ENCODE assay signal across 25 cellular contexts in the genomic region with DNA sequence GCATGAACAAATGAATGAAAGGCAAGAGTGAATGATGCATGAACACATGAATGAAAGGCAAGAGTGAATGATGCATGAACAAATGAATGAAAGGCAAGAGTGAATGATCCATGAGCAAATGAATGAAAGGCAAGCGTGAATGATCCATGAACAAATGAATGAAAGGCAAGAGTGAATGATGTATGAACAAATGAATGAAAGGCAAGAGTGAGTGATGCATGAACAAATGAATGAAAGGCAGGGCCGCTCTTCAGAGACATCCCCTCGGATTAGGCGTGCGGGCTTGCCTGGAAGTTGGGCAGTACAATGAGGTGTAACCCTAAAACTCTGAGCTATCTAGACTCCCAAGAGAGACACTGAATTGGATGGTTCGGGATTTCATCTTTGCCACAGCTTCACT. TPM values are rescaled to one million over a fixed set of nuclear protein-coding genes. Genes with fewer than 3 reads are reported as not detected.
DNase-seq lines count a peak whose midpoint lies in the region; ATAC-seq and TF ChIP-seq lines count a peak whose summit lies in the region.
"Had no signal": no experiment of that assay in that cellular context is flagged by ENCODE, and none has a peak within 500 bp of the region (broad histone marks: within the 10 kb centered on the region; RNA-seq: fewer than 3 reads in every experiment).

No MANE protein-coding gene starts in this region.

- H3K27me3 ChIP-seq in BLaER1 treated with 17β-estradiol and CSF1 and Interleukin-3, amounts not matched to agents 10 nM and 100 nM = no peaks in the 10 kb centered on the region
- H3K27me3 ChIP-seq in HCT116 (ENCODE audit: insufficient read depth, low read length) = no peaks in the 10 kb centered on the region
- H3K27me3 ChIP-seq in neural cell (ENCODE audit: insufficient read depth, low read depth, low read length) = no peaks in the 10 kb centered on the region
- H3K27me3 ChIP-seq: transverse colon had no signal

- H3F3A ChIP-seq in neural cell (ENCODE audit: insufficient read depth, low read length, poor library complexity, severe bottlenecking) = peaks cover 6% of the 10 kb centered on the region

- H3K9me3 Mint-ChIP-seq in chondrocyte (ENCODE audit: low read depth) = no peaks in the 10 kb centered on the region
- H3K9me3 Mint-ChIP-seq: T-helper 2 cell treated with Interferon-gamma antibody and Interleukin-4, amounts not matched to agents 5 μg/mL and 100 μg/mL, for 36 hours had no signal

- H3K9ac ChIP-seq in BLaER1 treated with 17β-estradiol and CSF1 and Interleukin-3, amounts not matched to agents 10 nM and 100 nM = peak overlapping the region in 1 of 11 experiments; percentile 60; a peak in 1 of 22 replicates
- no peak overlapping the region for H3K9ac ChIP-seq in HCT116 (ENCODE audit: low read length)
- no peak overlapping the region for H3K9ac ChIP-seq in neural cell (ENCODE audit: low read length)

- peaks cover 30 to 76% (median 54%) of the 10 kb centered on the region in 10 experiments for H3K4me1 ChIP-seq in BLaER1 treated with 17β-estradiol and CSF1 and Interleukin-3, amounts not matched to agents 10 nM and 100 nM
- H3K4me1 ChIP-seq in HCT116 (ENCODE audit: control insufficient read depth in 1 of 2, insufficient read depth in 2 of 2, low read length in 2 of 2) = peaks cover 3 to 9% of the 10 kb centered on the region in 2 experiments; a peak in 3 of 4 replicates

- TF ChIP-seq RAD21 in HCT116 (IDR thresholded peaks at IDR 0.05; ENCODE audit: low read depth) (no peak), neural cell (conservative IDR thresholded peaks at IDR 0.05) (no peak)

- RAD21 ChIA-PET in HCT116 (lab: Charles Lee; ENCODE audit: low non-redundant PET in 1 of 2, low total read pairs in 2 of 2, uncharacterized antibody in 2 of 2, unreplicated experiment in 2 of 2) = no interaction called here

- CTCF ChIA-PET in HCT116 (lab: Charles Lee) = no interaction called here

- no peak for TF ChIP-seq POLR2A in HCT116 (IDR thresholded peaks at IDR 0.05; ENCODE audit: borderline replicate concordance, extremely low read depth, insufficient read depth, insufficient read length)

- no peak for TF ChIP-seq EP300 in neural cell (conservative IDR thresholded peaks at IDR 0.05; ENCODE audit: poor library complexity, severe bottlenecking)

- TF ChIP-seq CTCF in HCT116 (IDR thresholded peaks at IDR 0.05 in 2 of 3, conservative IDR thresholded peaks at IDR 0.05 in 1 of 3; ENCODE audit: borderline replicate concordance in 1 of 3, insufficient read depth in 1 of 3, low read depth in 2 of 3, low read length in 2 of 3) = no peak
- no peak for TF ChIP-seq CTCF in chondrocyte (IDR thresholded peaks at IDR 0.05)
- TF ChIP-seq CTCF in neural cell (IDR thresholded peaks at IDR 0.05; ENCODE audit: poor library complexity, severe bottlenecking) = no peak
- TF ChIP-seq CTCF in omental fat pad (IDR thresholded peaks at IDR 0.05) = no peak

- H3K27ac ChIP-seq in BLaER1 treated with 17β-estradiol and CSF1 and Interleukin-3, amounts not matched to agents 10 nM and 100 nM = no peak overlapping the region; a peak in 1 of 22 replicates
- no peak overlapping the region for H3K27ac ChIP-seq in HCT116 (ENCODE audit: low read depth, low read length)
- H3K27ac ChIP-seq in neural cell (ENCODE audit: low read length) = no peak overlapping the region
- H3K27ac ChIP-seq: transverse colon, WERI-Rb-1 had no signal

- no peak for DNase-seq in HCT116 (ENCODE audit: low read depth, low spot score)
- no peak for DNase-seq in chondrocyte (ENCODE audit: low spot score)
- DNase-seq in omental fat pad (ENCODE audit: low spot score) = no peak
- DNase-seq in cortex of kidney (lab: John Stamatoyannopoulos, UW) = no peak
- DNase-seq: activated CD4-positive, alpha-beta T cell treated with anti-CD3 and anti-CD28 coated beads, Interleukin-2, amount 50 U/mL, for 1 hour; activated CD8-positive, alpha-beta memory T cell treated with anti-CD3 and anti-CD28 coated beads, Interleukin-2, amount 10 ng/mL, durations not matched to agents 7 days and 5 days; activated naive CD4-positive, alpha-beta T cell treated with anti-CD3 and anti-CD28 coated beads, Interleukin-2, amount 50 U/mL, for 16 hours; anterior cingulate cortex; caudate nucleus; DMS79; H9; islet precursor cell; left ventricle myocardium superior; NCI-H1092 treated with DMSO at 0.1 percent for 48 hours; NCI-H2029; NCI-H345; NCI-H748 treated with DMSO at 0.1 percent for 48 hours; transverse colon; WERI-Rb-1 had no signal

- peak overlapping the region in 1 of 10 experiments; percentile 99; a peak in 1 of 20 replicates for H3K4me3 ChIP-seq in BLaER1 treated with 17β-estradiol and CSF1 and Interleukin-3, amounts not matched to agents 10 nM and 100 nM
- H3K4me3 ChIP-seq in HCT116 (replicated peaks in 1 of 2; ENCODE audit: low read depth in 1 of 2, low read length in 2 of 2) = no peak overlapping the region
- H3K4me3 ChIP-seq in neural cell (ENCODE audit: low read length) = peak overlapping the region; percentile 80
- H3K4me3 ChIP-seq: transverse colon had no signal

- H3K27me3 Mint-ChIP-seq in chondrocyte (ENCODE audit: low read depth) = no peaks in the 10 kb centered on the region
- H3K27me3 Mint-ChIP-seq: activated CD8-positive, alpha-beta memory T cell treated with anti-CD3 and anti-CD28 coated beads, Interleukin-2, amount 10 ng/mL, durations not matched to agents 7 days and 5 days had no signal

- H3K9me2 ChIP-seq in HCT116 (ENCODE audit: insufficient read depth) (no peaks in the 10 kb centered on the region), neural cell (ENCODE audit: insufficient read depth, low read length) (no peaks in the 10 kb centered on the region)

- H3K36me3 Mint-ChIP-seq in chondrocyte (ENCODE audit: low read depth) = peaks cover 1% of the 10 kb centered on the region

- TSS peak; percentile 45 for BruUV-seq in HCT116 (replicated peaks; lab: Mats Ljungman, UMichigan)

- peaks cover 21 to 63% (median 58%) of the 10 kb centered on the region in 11 experiments for H3K36me3 ChIP-seq in BLaER1 treated with 17β-estradiol and CSF1 and Interleukin-3, amounts not matched to agents 10 nM and 100 nM
- no peaks in the 10 kb centered on the region for H3K36me3 ChIP-seq in HCT116 (ENCODE audit: control insufficient read depth in 1 of 2, insufficient read depth in 2 of 2, low read length in 2 of 2)
- H3K36me3 ChIP-seq in neural cell (ENCODE audit: insufficient read depth, low read length) = no peaks in the 10 kb centered on the region
- H3K36me3 ChIP-seq: transverse colon had no signal

- H2AFZ ChIP-seq in HCT116 (ENCODE audit: low read depth, low read length, poor library complexity, severe bottlenecking) (no peak overlapping the region), neural cell (ENCODE audit: low read depth, low read length) (no peak overlapping the region)

- H3K4me3 Mint-ChIP-seq in chondrocyte (ENCODE audit: unreplicated experiment) = no peak overlapping the region
- H3K4me3 Mint-ChIP-seq: activated CD8-positive, alpha-beta memory T cell treated with anti-CD3 and anti-CD28 coated beads, Interleukin-2, amount 10 ng/mL, durations not matched to agents 7 days and 5 days; T-helper 2 cell treated with Interferon-gamma antibody and Interleukin-4, amounts not matched to agents 5 μg/mL and 100 μg/mL, for 36 hours had no signal

- H3K27ac Mint-ChIP-seq in chondrocyte (ENCODE audit: unreplicated experiment) = peak overlapping the region; percentile 7
- H3K27ac Mint-ChIP-seq: activated CD8-positive, alpha-beta memory T cell treated with anti-CD3 and anti-CD28 coated beads, Interleukin-2, amount 10 ng/mL, durations not matched to agents 7 days and 5 days had no signal

- peaks cover 69 to 77% (median 76%) of the 10 kb centered on the region in 11 experiments for H4K20me1 ChIP-seq in BLaER1 treated with 17β-estradiol and CSF1 and Interleukin-3, amounts not matched to agents 10 nM and 100 nM
- no peaks in the 10 kb centered on the region for H4K20me1 ChIP-seq in HCT116 (ENCODE audit: insufficient read depth)
- peaks cover 27% of the 10 kb centered on the region for H4K20me1 ChIP-seq in neural cell (ENCODE audit: insufficient read depth)

- H3K9me3 ChIP-seq in BLaER1 treated with 17β-estradiol and CSF1 and Interleukin-3, amounts not matched to agents 10 nM and 100 nM (replicated peaks in 1 of 11) = peaks cover 0 to 5% (median 0%) of the 10 kb centered on the region in 11 experiments; a peak in 5 of 22 replicates
- H3K9me3 ChIP-seq in HCT116 (ENCODE audit: control insufficient read depth in 1 of 2, insufficient read depth in 1 of 2, low read depth in 1 of 2, low read length in 2 of 2) (no peaks in the 10 kb centered on the region), neural cell (ENCODE audit: low read length) (no peaks in the 10 kb centered on the region)
- H3K9me3 ChIP-seq: transverse colon had no signal

- POLR2A ChIA-PET in HCT116 (lab: Charles Lee) = no interaction called here

- H3K79me2 ChIP-seq in HCT116 (ENCODE audit: insufficient read depth, low read length) = peaks cover 76% of the 10 kb centered on the region
- peaks cover 75% of the 10 kb centered on the region for H3K79me2 ChIP-seq in neural cell (replicated peaks; ENCODE audit: insufficient read depth, low read length)

- peak overlapping the region; percentile 16 to 100 (median 99); a peak in 18 of 22 replicates for H3K4me2 ChIP-seq in BLaER1 treated with 17β-estradiol and CSF1 and Interleukin-3, amounts not matched to agents 10 nM and 100 nM
- H3K4me2 ChIP-seq in HCT116 (ENCODE audit: low read length) (no peak overlapping the region), neural cell (ENCODE audit: low read length) (peak overlapping the region; percentile 51)

- peaks cover 35% of the 10 kb centered on the region for H3K4me1 Mint-ChIP-seq in chondrocyte (ENCODE audit: low read depth)

- intact Hi-C loops in HCT116 (cut with micrococcal nuclease) = no loop called here

- ATAC-seq in HCT116 (no peak), omental fat pad (ENCODE audit: low FRiP score) (no peak), GM21529 (IDR thresholded peaks at IDR 0.05; ENCODE audit: unreplicated experiment) (no peak), GM21447 (IDR thresholded peaks at IDR 0.05; ENCODE audit: unreplicated experiment) (no peak)
- ATAC-seq: activated CD8-positive, alpha-beta memory T cell treated with anti-CD3 and anti-CD28 coated beads, Interleukin-2, amount 10 ng/mL, durations not matched to agents 7 days and 5 days; left ventricle myocardium superior; SK-N-SH treated with all-trans-retinoic acid at 6 μM for 48 hours had no signal

RNA-seq across cellular contexts. Expression of gene PCGF3, which starts 3.7 kb away (rescaled TPM):
- 66.3 TPM for total RNA-seq in HCT116 (2021; ENCODE audit: unreplicated experiment)
- polyA plus RNA-seq in HCT116 (2012) = 53.8 and 62.5 TPM in 2 replicates
- 54.1 to 60.8 TPM (median 55.4 TPM) in 3 replicates for total RNA-seq in chondrocyte
- 117 and 131 TPM in 2 replicates for polyA plus RNA-seq in neural cell
- polyA minus RNA-seq in neural cell = 130 and 145 TPM in 2 replicates
- total RNA-seq in omental fat pad = 10 to 100 TPM; 31.0 to 67.1 (median 48.8) TPM

RNA-seq across cellular contexts. Expression of gene SLC49A3, which starts 20.4 kb away (rescaled TPM):
- total RNA-seq in HCT116 (2021; ENCODE audit: unreplicated experiment) = 5.5 TPM
- polyA plus RNA-seq in HCT116 (2012) = 1.8 and 3.4 TPM in 2 replicates
- 0.85 to 1.3 TPM (median 0.89 TPM) in 3 replicates for total RNA-seq in chondrocyte
- polyA plus RNA-seq in neural cell = not detected in 2 replicates
- polyA minus RNA-seq in neural cell = not detected in 2 replicates
- total RNA-seq in omental fat pad = 10 to 100 TPM in 3 of 4 donors, 1 to 10 TPM in 1; 9.4 to 21.1 (median 19.0) TPM

RNA-seq across cellular contexts. Expression of gene MYL5, which starts 35.0 kb away (rescaled TPM):
- total RNA-seq in HCT116 (2021; ENCODE audit: unreplicated experiment) (14.0 TPM), chondrocyte (22.8 to 26.5 TPM (median 25.6 TPM) in 3 replicates), omental fat pad (10 to 100 TPM in 1 of 4 donors, 1 to 10 TPM in 3; 8.7 to 19.0 (median 9.4) TPM)
- polyA plus RNA-seq in HCT116 (2012) = 7.7 and 9.8 TPM in 2 replicates
- polyA plus RNA-seq in neural cell = 15.1 and 18.3 TPM in 2 replicates
- 9.5 and 11.4 TPM in 2 replicates for polyA minus RNA-seq in neural cell

RNA-seq across cellular contexts. Expression of gene ATP5ME, which starts 35.3 kb away (rescaled TPM):
- total RNA-seq in HCT116 (2021; ENCODE audit: unreplicated experiment) (330 TPM), chondrocyte (240 to 279 TPM (median 256 TPM) in 3 replicates), omental fat pad (100 to 1,000 TPM in 2 of 4 donors, 10 to 100 TPM in 2; 54.3 to 147 (median 107) TPM)
- polyA plus RNA-seq in HCT116 (2012) = 766 and 980 TPM in 2 replicates
- polyA plus RNA-seq in neural cell = 156 and 276 TPM in 2 replicates
- polyA minus RNA-seq in neural cell = 34.8 and 38.3 TPM in 2 replicates
